1 cellular context compared by ENCODE assay signal in genomic region chr7:129825005-129825553, GRCh38.
TF ChIP-seq lines count a peak whose summit lies in the region.

No MANE protein-coding gene starts in this region.

TF ChIP-seq in K562, 482 proteins besides CTCF, POLR2A, EP300 and RAD21 (continued from another document and continues in another):
- TF ChIP-seq ZBTB11 (CRISPR knock-in tag; IDR thresholded peaks at IDR 0.05) (no peak), SRSF3 (IDR thresholded peaks at IDR 0.05; ENCODE audit: insufficient read depth, low read length) (no peak), ZBTB2 (IDR thresholded peaks at IDR 0.05) (no peak), ZBTB1 (CRISPR knock-in tag; IDR thresholded peaks at IDR 0.05; ENCODE audit: borderline replicate concordance, low read depth) (no peak), ARID4B (CRISPR knock-in tag; IDR thresholded peaks at IDR 0.05) (no peak), ZBTB8A (IDR thresholded peaks at IDR 0.05; ENCODE audit: partially characterized antibody) (no peak), ZSCAN32 (CRISPR knock-in tag; IDR thresholded peaks at IDR 0.05) (no peak), RCOR1 (IDR thresholded peaks at IDR 0.05; ENCODE audit: borderline replicate concordance in 1 of 2, low read depth in 2 of 2, low read length in 2 of 2) (peak in 1 of 2 experiments; percentile 91; a peak in 2 of 4 replicates), YY1 (IDR thresholded peaks at IDR 0.05; ENCODE audit: borderline replicate concordance in 1 of 3, control insufficient read depth in 1 of 3, extremely low read depth in 1 of 3, insufficient read depth in 3 of 3, insufficient read length in 1 of 3, insufficient replicate concordance in 2 of 3, low read depth in 1 of 3, low read length in 2 of 3) (no peak), MTA3 (IDR thresholded peaks at IDR 0.05; ENCODE audit: borderline replicate concordance) (no peak), PRPF4 (IDR thresholded peaks at IDR 0.05; ENCODE audit: insufficient read depth, low read depth, low read length, poor library complexity, severe bottlenecking) (no peak), E2F3 (CRISPR knock-in tag; IDR thresholded peaks at IDR 0.05) (no peak), GABPB2 (CRISPR knock-in tag; conservative IDR thresholded peaks at IDR 0.05) (no peak), ETV5 (CRISPR knock-in tag; IDR thresholded peaks at IDR 0.05; ENCODE audit: low read depth) (peak; percentile 61; the same call in 1 of the 2 replicates), ID3 (CRISPR knock-in tag; IDR thresholded peaks at IDR 0.05) (no peak), ID3 (tag; IDR thresholded peaks at IDR 0.05) (no peak), ZNF586 (CRISPR knock-in tag; conservative IDR thresholded peaks at IDR 0.05) (no peak), ZNF24 (IDR thresholded peaks at IDR 0.05) (no peak), ARHGAP35 (IDR thresholded peaks at IDR 0.05; ENCODE audit: partially characterized antibody) (no peak), ETS1 (conservative IDR thresholded peaks at IDR 0.05; ENCODE audit: control insufficient read depth, low read depth, low read length) (0 out of 2 replicates have a peak, but pooled peaks have one; percentile 45), ZNF830 (CRISPR knock-in tag; IDR thresholded peaks at IDR 0.05) (no peak), MTA2 (IDR thresholded peaks at IDR 0.05; ENCODE audit: low read depth) (no peak), L3MBTL2 (IDR thresholded peaks at IDR 0.05) (peak; percentile 33; the same call in 1 of the 2 replicates), CTBP1 (IDR thresholded peaks at IDR 0.05; ENCODE audit: borderline replicate concordance) (peak; percentile 92), NFE2L1 (tag; IDR thresholded peaks at IDR 0.05; ENCODE audit: borderline replicate concordance, low read depth) (no peak), CBX1 (IDR thresholded peaks at IDR 0.05; ENCODE audit: low read depth) (no peak), GATA2 (CRISPR knock-in tag; IDR thresholded peaks at IDR 0.05) (no peak), NCOA4 (IDR thresholded peaks at IDR 0.05; ENCODE audit: partially characterized antibody) (no peak), FOXK2 (conservative IDR thresholded peaks at IDR 0.05 in 1 of 2, IDR thresholded peaks at IDR 0.05 in 1 of 2; ENCODE audit: low read depth in 2 of 2) (no peak), HDAC1 (IDR thresholded peaks at IDR 0.05) (peak in 1 of 2 experiments; percentile 52; a peak in 2 of 4 replicates), ATF6 (CRISPR knock-in tag; IDR thresholded peaks at IDR 0.05) (no peak), KDM5B (IDR thresholded peaks at IDR 0.05; ENCODE audit: insufficient replicate concordance, low read depth, low read length) (no peak), CCNT2 (IDR thresholded peaks at IDR 0.05; ENCODE audit: borderline replicate concordance, extremely low read depth, insufficient read length, low read depth, low read length) (peak; percentile 21), TEAD1 (CRISPR knock-in tag; IDR thresholded peaks at IDR 0.05) (no peak), PREB (CRISPR knock-in tag; IDR thresholded peaks at IDR 0.05) (no peak), ARID3B (CRISPR knock-in tag; IDR thresholded peaks at IDR 0.05; ENCODE audit: borderline replicate concordance) (no peak), FOXO4 (CRISPR knock-in tag; IDR thresholded peaks at IDR 0.05) (no peak), DDX20 (tag; IDR thresholded peaks at IDR 0.05; ENCODE audit: low read depth) (no peak), KLF10 (CRISPR knock-in tag; IDR thresholded peaks at IDR 0.05) (no peak), TARDBP (IDR thresholded peaks at IDR 0.05) (no peak), HOXB6 (CRISPR knock-in tag; IDR thresholded peaks at IDR 0.05; ENCODE audit: borderline replicate concordance) (no peak), ZBTB5 (IDR thresholded peaks at IDR 0.05) (no peak), SOX6 (IDR thresholded peaks at IDR 0.05) (no peak), PRMT5 (CRISPR knock-in tag; IDR thresholded peaks at IDR 0.05) (no peak)
